ENCODE assay signal across 1 cellular context in the genomic region with DNA sequence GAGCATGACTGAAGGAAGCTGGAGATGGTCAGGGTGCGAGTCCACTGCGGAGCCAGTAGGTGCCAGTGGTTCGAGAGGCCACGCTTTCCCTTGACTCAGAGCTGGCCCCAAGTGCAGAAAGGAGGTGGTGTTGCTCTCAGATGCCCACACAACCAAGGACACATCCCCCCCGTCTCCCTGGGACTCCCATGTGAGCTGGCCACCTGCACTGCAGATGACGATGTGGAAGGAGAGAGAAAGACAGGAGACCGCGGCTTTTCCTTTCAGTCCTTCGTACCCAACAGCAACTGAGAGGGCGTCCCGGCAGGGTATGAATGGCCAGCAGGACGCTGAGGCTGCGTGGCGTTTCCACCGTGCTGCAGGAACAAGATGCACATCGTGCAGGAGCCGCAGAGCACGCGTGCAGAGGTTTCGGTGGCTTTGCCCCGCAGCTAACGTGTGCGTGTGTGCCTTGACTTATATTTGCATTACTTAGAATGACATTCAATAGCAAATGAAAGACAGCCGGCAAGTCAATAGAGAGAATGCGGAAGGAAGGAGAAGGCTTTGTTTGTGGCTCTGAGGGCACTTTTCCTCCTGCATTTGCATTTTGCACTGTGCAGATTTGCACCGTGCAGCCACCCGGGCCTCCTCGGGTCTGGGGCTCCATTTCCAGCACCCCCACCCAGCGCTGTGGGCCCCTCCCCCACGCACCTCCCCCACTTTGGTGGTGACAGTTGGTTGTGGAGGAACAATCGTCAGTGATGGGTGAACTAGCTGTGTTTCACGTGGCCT.
A peak's percentile ranks its signal among the peaks of the same experiment; 100 is the strongest.
TF ChIP-seq lines count a peak whose summit lies in the region.

No MANE protein-coding gene starts in this region.

TF ChIP-seq in WTC11, 78 proteins besides CTCF, POLR2A, EP300 and RAD21 (continued from another document):
- TF ChIP-seq ATF2 (CRISPR knock-in tag; IDR thresholded peaks at IDR 0.05; ENCODE audit: borderline replicate concordance, low read depth) (0 out of 2 replicates have a peak, but pooled peaks have one; percentile 53), ARID4B (CRISPR knock-in tag; IDR thresholded peaks at IDR 0.05; ENCODE audit: borderline replicate concordance) (0 out of 2 replicates have a peak, but pooled peaks have one; percentile 63), NR3C1 (CRISPR knock-in tag; conservative IDR thresholded peaks at IDR 0.05; ENCODE audit: low read depth) (no peak), ETV6 (CRISPR knock-in tag; IDR thresholded peaks at IDR 0.05) (peak; percentile 47), ZNF281 (CRISPR knock-in tag; IDR thresholded peaks at IDR 0.05) (peak; percentile 64), MYBL2 (CRISPR knock-in tag; IDR thresholded peaks at IDR 0.05) (no peak), ZNF416 (CRISPR knock-in tag; IDR thresholded peaks at IDR 0.05) (no peak), KAT7 (CRISPR knock-in tag; IDR thresholded peaks at IDR 0.05; ENCODE audit: borderline replicate concordance) (no peak), TP53 (CRISPR knock-in tag; IDR thresholded peaks at IDR 0.05) (no peak; the same call in 1 of the 2 replicates), FOXJ3 (CRISPR knock-in tag; IDR thresholded peaks at IDR 0.05; ENCODE audit: borderline replicate concordance) (no peak), CDX4 (CRISPR knock-in tag; IDR thresholded peaks at IDR 0.05; ENCODE audit: borderline replicate concordance) (no peak), ATF1 (CRISPR knock-in tag; IDR thresholded peaks at IDR 0.05) (no peak), CREB1 (CRISPR knock-in tag; IDR thresholded peaks at IDR 0.05) (0 out of 2 replicates have a peak, but pooled peaks have one; percentile 36), ATF3 (CRISPR knock-in tag; conservative IDR thresholded peaks at IDR 0.05) (no peak), SOX15 (CRISPR knock-in tag; IDR thresholded peaks at IDR 0.05) (no peak), ELF4 (CRISPR knock-in tag; IDR thresholded peaks at IDR 0.05; ENCODE audit: low read depth) (no peak), IRF1 (CRISPR knock-in tag; IDR thresholded peaks at IDR 0.05) (no peak)
- TF ChIP-seq, protein P1, sequence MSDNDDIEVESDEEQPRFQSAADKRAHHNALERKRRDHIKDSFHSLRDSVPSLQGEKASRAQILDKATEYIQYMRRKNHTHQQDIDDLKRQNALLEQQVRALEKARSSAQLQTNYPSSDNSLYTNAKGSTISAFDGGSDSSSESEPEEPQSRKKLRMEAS (CRISPR knock-in tag; IDR thresholded peaks at IDR 0.05), result peak; percentile 92
- TF ChIP-seq, protein P2, sequence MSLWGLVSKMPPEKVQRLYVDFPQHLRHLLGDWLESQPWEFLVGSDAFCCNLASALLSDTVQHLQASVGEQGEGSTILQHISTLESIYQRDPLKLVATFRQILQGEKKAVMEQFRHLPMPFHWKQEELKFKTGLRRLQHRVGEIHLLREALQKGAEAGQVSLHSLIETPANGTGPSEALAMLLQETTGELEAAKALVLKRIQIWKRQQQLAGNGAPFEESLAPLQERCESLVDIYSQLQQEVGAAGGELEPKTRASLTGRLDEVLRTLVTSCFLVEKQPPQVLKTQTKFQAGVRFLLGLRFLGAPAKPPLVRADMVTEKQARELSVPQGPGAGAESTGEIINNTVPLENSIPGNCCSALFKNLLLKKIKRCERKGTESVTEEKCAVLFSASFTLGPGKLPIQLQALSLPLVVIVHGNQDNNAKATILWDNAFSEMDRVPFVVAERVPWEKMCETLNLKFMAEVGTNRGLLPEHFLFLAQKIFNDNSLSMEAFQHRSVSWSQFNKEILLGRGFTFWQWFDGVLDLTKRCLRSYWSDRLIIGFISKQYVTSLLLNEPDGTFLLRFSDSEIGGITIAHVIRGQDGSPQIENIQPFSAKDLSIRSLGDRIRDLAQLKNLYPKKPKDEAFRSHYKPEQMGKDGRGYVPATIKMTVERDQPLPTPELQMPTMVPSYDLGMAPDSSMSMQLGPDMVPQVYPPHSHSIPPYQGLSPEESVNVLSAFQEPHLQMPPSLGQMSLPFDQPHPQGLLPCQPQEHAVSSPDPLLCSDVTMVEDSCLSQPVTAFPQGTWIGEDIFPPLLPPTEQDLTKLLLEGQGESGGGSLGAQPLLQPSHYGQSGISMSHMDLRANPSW (CRISPR knock-in tag; conservative IDR thresholded peaks at IDR 0.05; ENCODE audit: low read depth), result no peak
- TF ChIP-seq, protein P3, sequence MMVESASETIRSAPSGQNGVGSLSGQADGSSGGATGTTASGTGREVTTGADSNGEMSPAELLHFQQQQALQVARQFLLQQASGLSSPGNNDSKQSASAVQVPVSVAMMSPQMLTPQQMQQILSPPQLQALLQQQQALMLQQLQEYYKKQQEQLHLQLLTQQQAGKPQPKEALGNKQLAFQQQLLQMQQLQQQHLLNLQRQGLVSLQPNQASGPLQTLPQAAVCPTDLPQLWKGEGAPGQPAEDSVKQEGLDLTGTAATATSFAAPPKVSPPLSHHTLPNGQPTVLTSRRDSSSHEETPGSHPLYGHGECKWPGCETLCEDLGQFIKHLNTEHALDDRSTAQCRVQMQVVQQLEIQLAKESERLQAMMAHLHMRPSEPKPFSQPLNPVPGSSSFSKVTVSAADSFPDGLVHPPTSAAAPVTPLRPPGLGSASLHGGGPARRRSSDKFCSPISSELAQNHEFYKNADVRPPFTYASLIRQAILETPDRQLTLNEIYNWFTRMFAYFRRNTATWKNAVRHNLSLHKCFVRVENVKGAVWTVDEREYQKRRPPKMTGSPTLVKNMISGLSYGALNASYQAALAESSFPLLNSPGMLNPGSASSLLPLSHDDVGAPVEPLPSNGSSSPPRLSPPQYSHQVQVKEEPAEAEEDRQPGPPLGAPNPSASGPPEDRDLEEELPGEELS (CRISPR knock-in tag; IDR thresholded peaks at IDR 0.05), result no peak; the same call in 1 of the 2 replicates
- TF ChIP-seq, protein P4, sequence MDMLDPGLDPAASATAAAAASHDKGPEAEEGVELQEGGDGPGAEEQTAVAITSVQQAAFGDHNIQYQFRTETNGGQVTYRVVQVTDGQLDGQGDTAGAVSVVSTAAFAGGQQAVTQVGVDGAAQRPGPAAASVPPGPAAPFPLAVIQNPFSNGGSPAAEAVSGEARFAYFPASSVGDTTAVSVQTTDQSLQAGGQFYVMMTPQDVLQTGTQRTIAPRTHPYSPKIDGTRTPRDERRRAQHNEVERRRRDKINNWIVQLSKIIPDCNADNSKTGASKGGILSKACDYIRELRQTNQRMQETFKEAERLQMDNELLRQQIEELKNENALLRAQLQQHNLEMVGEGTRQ (CRISPR knock-in tag; IDR thresholded peaks at IDR 0.05), result no peak
